Comparison of ENCODE assay signal across 8 cellular contexts in the genomic region with DNA sequence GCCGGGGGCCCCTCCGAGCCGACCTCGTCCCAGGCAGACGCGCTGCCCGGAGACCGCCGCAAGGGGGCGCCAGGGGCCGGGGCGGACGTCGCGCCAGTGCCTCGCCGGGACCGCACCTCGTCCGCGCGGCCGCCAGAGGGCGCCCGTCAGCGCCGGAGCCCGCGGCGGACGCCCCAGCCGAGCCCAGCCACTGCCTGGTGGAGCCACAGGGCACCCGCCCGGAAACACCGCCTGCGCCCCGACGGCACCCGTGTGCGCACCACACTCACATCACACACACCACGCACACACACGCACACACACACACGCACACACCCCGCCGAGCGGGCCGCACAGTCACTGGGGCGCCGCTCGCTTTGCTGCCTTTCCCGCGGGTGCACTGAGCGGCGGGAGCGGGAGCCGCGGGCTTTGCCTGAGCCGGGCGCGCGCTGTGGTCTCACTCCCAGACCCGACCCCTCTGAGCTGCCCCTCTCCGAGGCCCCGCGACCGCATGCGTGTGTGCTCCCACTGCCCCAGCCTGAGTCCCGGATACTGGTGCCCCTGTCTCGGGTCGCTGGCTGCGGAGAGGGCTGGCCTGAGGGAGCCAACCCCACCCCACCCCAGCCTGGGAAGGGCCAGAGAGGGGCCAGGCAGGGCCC.
DNase-seq lines count a peak whose midpoint lies in the region; ATAC-seq, FAIRE-seq and TF ChIP-seq lines count a peak whose summit lies in the region.

No MANE protein-coding gene starts in this region.

- intact Hi-C loops in left lung (cut with DNase I) (no loop called here), Calu3 (cut with micrococcal nuclease; ENCODE audit: unreplicated experiment) (no loop called here)

- peak; percentile 28 for DNase-seq in DMS53 treated with DMSO at 0.1 percent for 48 hours (lab: John Stamatoyannopoulos, UW; ENCODE audit: unreplicated experiment)
- DNase-seq in HTR-8/SVneo (ENCODE audit: insufficient read length, low spot score), result peak; percentile 23
- peak; percentile 76 for DNase-seq in T-helper 2 cell treated with Interferon-gamma antibody and Interleukin-4, amounts not matched to agents 5 μg/mL and 100 μg/mL, for 36 hours (ENCODE audit: low spot score)
- peak; percentile 37 for DNase-seq in choroid plexus epithelial cell (ENCODE audit: low read depth)
- peak; percentile 43 to 90 for DNase-seq in left lung
- peak; percentile 52 for DNase-seq in stimulated activated CD4-positive, alpha-beta T cell treated with anti-CD3 and anti-CD28 coated beads, Interleukin-4, amount 100 ng/mL, for 1 hour
- no peak for DNase-seq in Calu3

- FAIRE-seq in HTR-8/SVneo (lab: Jason Lieb, UNC), result no peak

- CTCF ChIA-PET in Calu3 (lab: Charles Lee), result no interaction called here

- H3K4me1 Mint-ChIP-seq in T-helper 2 cell treated with Interferon-gamma antibody and Interleukin-4, amounts not matched to agents 5 μg/mL and 100 μg/mL, for 36 hours (ENCODE audit: low read depth), result no peaks in the 10 kb centered on the region
- no peaks in the 10 kb centered on the region for H3K4me1 Mint-ChIP-seq in Calu3 (ENCODE audit: low read depth, unreplicated experiment)

- H3K9me3 Mint-ChIP-seq in T-helper 2 cell treated with Interferon-gamma antibody and Interleukin-4, amounts not matched to agents 5 μg/mL and 100 μg/mL, for 36 hours, result no peaks in the 10 kb centered on the region
- H3K9me3 Mint-ChIP-seq in Calu3 (ENCODE audit: low read depth, unreplicated experiment), result peaks cover 2% of the 10 kb centered on the region

- no peaks in the 10 kb centered on the region for H3K36me3 ChIP-seq in left lung

- peak overlapping the region; percentile 53 for H3K4me3 ChIP-seq in choroid plexus epithelial cell (ENCODE audit: low read depth, low read length)
- H3K4me3 ChIP-seq in left lung, result peak overlapping the region; percentile 22 to 26

- BruUV-seq in Calu3 (replicated peaks; lab: Mats Ljungman, UMichigan), result no TSS peak

- TF ChIP-seq CTCF in choroid plexus epithelial cell (conservative IDR thresholded peaks at IDR 0.05; ENCODE audit: low read depth, low read length), result peak; percentile 35
- TF ChIP-seq CTCF in left lung (IDR thresholded peaks at IDR 0.05), result peak; percentile 68 to 85
- TF ChIP-seq CTCF in Calu3 (IDR thresholded peaks at IDR 0.05; ENCODE audit: unreplicated experiment), result no peak

- H3K27ac ChIP-seq in left lung, result no peak overlapping the region

- H3K36me3 Mint-ChIP-seq in T-helper 2 cell treated with Interferon-gamma antibody and Interleukin-4, amounts not matched to agents 5 μg/mL and 100 μg/mL, for 36 hours (ENCODE audit: low read depth), result no peaks in the 10 kb centered on the region
- no peaks in the 10 kb centered on the region for H3K36me3 Mint-ChIP-seq in Calu3 (ENCODE audit: insufficient read depth, unreplicated experiment)

- H3K27me3 Mint-ChIP-seq in T-helper 2 cell treated with Interferon-gamma antibody and Interleukin-4, amounts not matched to agents 5 μg/mL and 100 μg/mL, for 36 hours (ENCODE audit: low read depth), result peaks cover 13% of the 10 kb centered on the region
- H3K27me3 Mint-ChIP-seq in Calu3 (ENCODE audit: unreplicated experiment), result peaks cover 11% of the 10 kb centered on the region

- H3K27me3 ChIP-seq in left lung, result peaks cover 19 to 94% of the 10 kb centered on the region in 2 donors

- H3K4me1 ChIP-seq in left lung, result peaks cover 0 to 4% of the 10 kb centered on the region in 2 donors

- H3K4me3 Mint-ChIP-seq in T-helper 2 cell treated with Interferon-gamma antibody and Interleukin-4, amounts not matched to agents 5 μg/mL and 100 μg/mL, for 36 hours, result peak overlapping the region; percentile 21
- no peak overlapping the region for H3K4me3 Mint-ChIP-seq in Calu3 (ENCODE audit: low read depth, unreplicated experiment)

- ATAC-seq in GM21447 (IDR thresholded peaks at IDR 0.05; ENCODE audit: unreplicated experiment), result peak; percentile 90
- peak; percentile 99 for ATAC-seq in left lung

- no peak overlapping the region for H3K27ac Mint-ChIP-seq in T-helper 2 cell treated with Interferon-gamma antibody and Interleukin-4, amounts not matched to agents 5 μg/mL and 100 μg/mL, for 36 hours
- H3K27ac Mint-ChIP-seq in Calu3 (ENCODE audit: unreplicated experiment), result no peak overlapping the region

- H3K9me3 ChIP-seq in left lung, result no peaks in the 10 kb centered on the region
